In genomic region chr2:20649586-20650375, GRCh38 we compare ENCODE assay signal across 10 cellular contexts. TPM values are rescaled to one million over a fixed set of nuclear protein-coding genes. Genes with fewer than 3 reads are reported as not detected.
DNase-seq lines count a peak whose midpoint lies in the region; ATAC-seq and TF ChIP-seq lines count a peak whose summit lies in the region.
"Had no signal": no experiment of that assay in that cellular context is flagged by ENCODE, and none has a peak within 500 bp of the region (broad histone marks: within the 10 kb centered on the region; RNA-seq: fewer than 3 reads in every experiment).

No MANE protein-coding gene starts in this region.

- peak overlapping the region; percentile 38 for H3K27ac Mint-ChIP-seq in activated naive CD4-positive, alpha-beta T cell treated with anti-CD3 and anti-CD28 coated beads, Interleukin-2, amount 50 U/mL, for 24 hours

- H3K36me3 ChIP-seq in mesendoderm (ENCODE audit: control insufficient read depth, insufficient read depth, low read length) (no peaks in the 10 kb centered on the region), uterus (no peaks in the 10 kb centered on the region)

- H4K8ac ChIP-seq in mesendoderm (ENCODE audit: low read depth, low read length) = no peak overlapping the region

- H2BK5ac ChIP-seq in mesendoderm (ENCODE audit: low read length) = no peak overlapping the region

- H3K18ac ChIP-seq in mesendoderm (ENCODE audit: low read length) = no peak overlapping the region

- no peaks in the 10 kb centered on the region for H3K27me3 Mint-ChIP-seq in activated naive CD4-positive, alpha-beta T cell treated with anti-CD3 and anti-CD28 coated beads, Interleukin-2, amount 50 U/mL, for 24 hours

- H2BK15ac ChIP-seq in mesendoderm (replicated peaks; ENCODE audit: low read depth) = no peak overlapping the region

- no peaks in the 10 kb centered on the region for H3K79me1 ChIP-seq in mesendoderm (ENCODE audit: low read length)

- TF ChIP-seq CTCF in uterus (IDR thresholded peaks at IDR 0.05) = no peak

- no peak overlapping the region for H3K4ac ChIP-seq in mesendoderm (ENCODE audit: low read depth, low read length)

- H3K4me1 Mint-ChIP-seq in activated naive CD4-positive, alpha-beta T cell treated with anti-CD3 and anti-CD28 coated beads, Interleukin-2, amount 50 U/mL, for 24 hours = peaks cover 32% of the 10 kb centered on the region

- H4K5ac ChIP-seq in mesendoderm (ENCODE audit: low read length) = no peak overlapping the region

- H3K9me3 ChIP-seq in uterus = no peaks in the 10 kb centered on the region

- H3K4me3 Mint-ChIP-seq in activated naive CD4-positive, alpha-beta T cell treated with anti-CD3 and anti-CD28 coated beads, Interleukin-2, amount 50 U/mL, for 24 hours = peak overlapping the region; percentile 89

- H3K23ac ChIP-seq in mesendoderm (ENCODE audit: low read length) = peak overlapping the region; percentile 20

- intact Hi-C loops in uterus (cut with DNase I; ENCODE audit: low total_unique reads) = no loop called here

- no peak overlapping the region for H2BK120ac ChIP-seq in mesendoderm (ENCODE audit: low read depth, low read length)

- H3K27me3 ChIP-seq in mesendoderm (ENCODE audit: insufficient read depth, low read length, poor library complexity) (no peaks in the 10 kb centered on the region), uterus (no peaks in the 10 kb centered on the region)

- peak overlapping the region; percentile 71 for H3K56ac ChIP-seq in mesendoderm (ENCODE audit: low read length)

- WGBS in mesendoderm (ENCODE audit: extremely low coverage, insufficient coverage, low lambda C conversion rate) = no CpG with 5 or more reads among the region's 17 CpGs

- no peak for DNase-seq in activated naive CD4-positive, alpha-beta T cell treated with anti-CD3 and anti-CD28 coated beads, Interleukin-2, amount 50 U/mL, for 16 hours
- DNase-seq in caudate nucleus (lab: John Stamatoyannopoulos, UW) (peak in 5 of 61 donors; percentile 11 to 60 (median 26)), mesendoderm (no peak), uterus (no peak), epidermal melanocyte (ENCODE audit: insufficient read length, low spot score) (no peak)
- DNase-seq: GF-D8, NCI-H526 treated with DMSO at 0.1 percent for 48 hours had no signal

- peak overlapping the region; percentile 81 for H3K9ac ChIP-seq in mesendoderm (ENCODE audit: low read length)

- H3K79me2 ChIP-seq in mesendoderm (ENCODE audit: control insufficient read depth, insufficient read depth, low read length) = no peaks in the 10 kb centered on the region

- no peak overlapping the region for H2AK5ac ChIP-seq in mesendoderm (ENCODE audit: low read length)

- H3K4me3 ChIP-seq in mesendoderm (ENCODE audit: low read length) (no peak overlapping the region), uterus (peak overlapping the region; percentile 78 to 97)

- TF ChIP-seq POLR2A in uterus (IDR thresholded peaks at IDR 0.05) = no peak

- H3K4me1 ChIP-seq in mesendoderm (ENCODE audit: control insufficient read depth, low read depth, low read length) (no peaks in the 10 kb centered on the region), uterus (peaks cover 0 to 20% of the 10 kb centered on the region in 2 donors)

- no peak for ATAC-seq in HG03442 (IDR thresholded peaks at IDR 0.05; ENCODE audit: unreplicated experiment)
- no peak for ATAC-seq in GM21786 (IDR thresholded peaks at IDR 0.05; ENCODE audit: unreplicated experiment)

- peak overlapping the region; percentile 81 for H3K4me2 ChIP-seq in mesendoderm (ENCODE audit: low read length)

- peaks cover 2% of the 10 kb centered on the region for H3K36me3 Mint-ChIP-seq in activated naive CD4-positive, alpha-beta T cell treated with anti-CD3 and anti-CD28 coated beads, Interleukin-2, amount 50 U/mL, for 24 hours

- no peaks in the 10 kb centered on the region for H3K9me3 Mint-ChIP-seq in activated naive CD4-positive, alpha-beta T cell treated with anti-CD3 and anti-CD28 coated beads, Interleukin-2, amount 50 U/mL, for 24 hours

- H3K27ac ChIP-seq in caudate nucleus (ENCODE audit: low read depth, low read length) (peak overlapping the region; percentile 91), mesendoderm (ENCODE audit: low read depth, low read length) (no peak overlapping the region), uterus (peak overlapping the region; percentile 84 to 92)

RNA-seq across cellular contexts. Expression of gene HS1BP3, which starts 1.1 kb away (rescaled TPM):
- polyA plus RNA-seq in mesendoderm (2013, experiment 1 of 2) = 4.5 TPM
- 5.0 TPM for polyA plus RNA-seq in mesendoderm (2013, experiment 2 of 2)
- total RNA-seq in uterus = 10 to 100 TPM in 3 of 4 donors, 1 to 10 TPM in 1; 7.1 to 41.8 (median 28.4) TPM

RNA-seq across cellular contexts. Expression of gene GDF7, which starts 17.2 kb away (rescaled TPM):
- polyA plus RNA-seq in mesendoderm (2013, experiment 1 of 2) = 0.03 TPM
- polyA plus RNA-seq in mesendoderm (2013, experiment 2 of 2) = 0.01 TPM
- total RNA-seq in uterus = 10 to 100 TPM in 1 of 4 donors, 1 to 10 TPM in 3; 1.5 to 45.6 (median 5.4) TPM
